In the genomic region with DNA sequence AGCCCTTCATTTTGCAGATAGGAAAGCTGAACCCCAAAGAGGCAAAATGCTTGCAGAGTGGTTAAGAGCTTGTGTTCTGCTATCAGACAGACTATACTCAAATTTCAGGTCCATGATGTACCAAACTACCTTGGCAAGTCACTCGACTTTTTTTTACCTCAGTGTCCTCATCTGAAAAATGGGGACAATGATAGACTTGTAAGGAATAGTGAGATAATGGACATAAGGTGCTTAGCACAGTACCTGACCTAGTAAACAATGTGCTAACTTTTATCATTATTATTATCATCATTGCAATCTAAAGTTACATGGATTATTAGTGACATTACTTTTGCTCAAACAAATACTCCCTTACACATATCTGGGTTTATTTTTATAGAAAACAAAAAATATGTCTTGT, we compare ENCODE assay signal across 18 cellular contexts.
"Had no signal": no experiment of that assay in that cellular context is flagged by ENCODE, and none has a peak within 500 bp of the region (broad histone marks: within the 10 kb centered on the region; RNA-seq: fewer than 3 reads in every experiment).

No MANE protein-coding gene starts in this region.

- H3K27ac Mint-ChIP-seq: immature natural killer cell; natural killer cell; stimulated activated effector memory CD8-positive, alpha-beta T cell treated with anti-CD3 and anti-CD28 coated beads, Interleukin-12 subunit alpha, Interleukin-12 subunit beta, amount 100 ng/mL, for 72 hours had no signal

- H3K9me3 Mint-ChIP-seq: immature natural killer cell; natural killer cell; stimulated activated effector memory CD8-positive, alpha-beta T cell treated with anti-CD3 and anti-CD28 coated beads, Interleukin-12 subunit alpha, Interleukin-12 subunit beta, amount 100 ng/mL, for 72 hours had no signal

- H3K4me3 Mint-ChIP-seq: immature natural killer cell; natural killer cell; stimulated activated effector memory CD8-positive, alpha-beta T cell treated with anti-CD3 and anti-CD28 coated beads, Interleukin-12 subunit alpha, Interleukin-12 subunit beta, amount 100 ng/mL, for 72 hours had no signal

- H3K9me3 ChIP-seq: ovary, stomach, thyroid gland, vagina had no signal

- H3K27me3 ChIP-seq: dorsolateral prefrontal cortex, ovary, stomach, thyroid gland, vagina had no signal

- H3K4me1 Mint-ChIP-seq: natural killer cell; stimulated activated effector memory CD8-positive, alpha-beta T cell treated with anti-CD3 and anti-CD28 coated beads, Interleukin-12 subunit alpha, Interleukin-12 subunit beta, amount 100 ng/mL, for 72 hours had no signal

- H3K36me3 ChIP-seq: ovary, stomach, thyroid gland, vagina had no signal

- H3K27ac ChIP-seq: dorsolateral prefrontal cortex, ovary, stomach, thyroid gland, vagina had no signal

- ATAC-seq: left lobe of liver, natural killer cell, sciatic nerve had no signal

- H3K4me3 ChIP-seq: dorsolateral prefrontal cortex, ovary, stomach, thyroid gland, vagina had no signal

- H3K36me3 Mint-ChIP-seq: immature natural killer cell; natural killer cell; stimulated activated effector memory CD8-positive, alpha-beta T cell treated with anti-CD3 and anti-CD28 coated beads, Interleukin-12 subunit alpha, Interleukin-12 subunit beta, amount 100 ng/mL, for 72 hours had no signal

- H3K4me1 ChIP-seq: thyroid gland, vagina had no signal

- DNase-seq: dorsolateral prefrontal cortex; effector CD4-positive, alpha-beta T cell; hypothalamus; immature natural killer cell; islet precursor cell; natural killer cell; occipital lobe; ovary; stimulated activated CD4-positive, alpha-beta T cell treated with anti-CD3 and anti-CD28 coated beads, Interleukin-2, amount 100 ng/mL, for 24 hours; stimulated activated CD4-positive, alpha-beta T cell treated with anti-CD3 and anti-CD28 coated beads, Interleukin-4, amount 100 ng/mL, for 24 hours; stimulated activated naive CD4-positive, alpha-beta T cell treated with Interleukin-2 at 50 U/mL for 16 hours; stomach; thyroid gland; trophoblast cell had no signal
